Comparison of ENCODE assay signal across 9 cellular contexts in genomic region chr2:231104115-231104713, GRCh38. TPM values are rescaled to one million over a fixed set of nuclear protein-coding genes. Genes with fewer than 3 reads are reported as not detected.
DNase-seq lines count a peak whose midpoint lies in the region; ATAC-seq and TF ChIP-seq lines count a peak whose summit lies in the region.
"Had no signal": no experiment of that assay in that cellular context is flagged by ENCODE, and none has a peak within 500 bp of the region (broad histone marks: within the 10 kb centered on the region; RNA-seq: fewer than 3 reads in every experiment).

No MANE protein-coding gene starts in this region.

- DNase-seq in BJ (ENCODE audit: low read depth) (peak; percentile 31), RWPE1 (ENCODE audit: low spot score) (peak; percentile 15), head of caudate nucleus (peak in 40 of 42 donors; percentile 41 to 87 (median 68)), psoas muscle (peak; percentile 23 to 50)
- peak in 1 of 2 donors; percentile 48 for DNase-seq in activated naive CD4-positive, alpha-beta T cell treated with anti-CD3 and anti-CD28 coated beads, Interleukin-2, amount 50 U/mL, for 72 hours (ENCODE audit: low spot score in 2 of 2)

- H3K36me3 Mint-ChIP-seq in activated naive CD4-positive, alpha-beta T cell treated with anti-CD3 and anti-CD28 coated beads, Interleukin-2, amount 50 U/mL, for 72 hours: peaks cover 22 to 23% of the 10 kb centered on the region in 2 donors

- WGBS in psoas muscle, 3 donors: 18 to 31% (median 21%) methylated on average over 3 of the region's 3 CpGs

- H3K27me3 ChIP-seq in BJ (ENCODE audit: control insufficient read depth, insufficient read depth, low read length): no peaks in the 10 kb centered on the region
- no peaks in the 10 kb centered on the region for H3K27me3 ChIP-seq in psoas muscle (ENCODE audit: insufficient read depth in 3 of 3, low read length in 2 of 3)

- peaks cover 4% of the 10 kb centered on the region for H3K4me1 ChIP-seq in psoas muscle

- peak; percentile 84 for TF ChIP-seq CTCF in BJ (IDR thresholded peaks at IDR 0.05; ENCODE audit: insufficient read depth, low read depth, low read length)
- peak; percentile 85 for TF ChIP-seq CTCF in RWPE1 (conservative IDR thresholded peaks at IDR 0.05; ENCODE audit: low read depth)
- peak; percentile 77 for TF ChIP-seq CTCF in psoas muscle (IDR thresholded peaks at IDR 0.05)

- no peak overlapping the region for H3K4me3 ChIP-seq in BJ (ENCODE audit: low read depth, low read length)
- no peak overlapping the region for H3K4me3 ChIP-seq in psoas muscle

- intact Hi-C loops in head of caudate nucleus (cut with DNase I) (loop anchor here (10.0 kb wide), 1 partner anchor 91 kb away; the partner anchor contains the start of gene ARMC9), psoas muscle (cut with DNase I) (loop anchor here (2.0 to 10.0 kb wide), 4 partner anchors 89 to 348 kb away; partner anchors contain the start of gene ARMC9 (in 1 of the 2))

- CTCF ChIA-PET in BJ (lab: Yijun Ruan, JAX): interaction anchor here (0.6 to 4.6 kb wide), 33 partner anchors 8 to 352 kb away, joined by 3 to 104 read pairs (median 4); partner anchors contain the start of gene ARMC9
- CTCF ChIA-PET in RWPE1 (lab: Yijun Ruan, JAX): interaction anchor here (0.7 to 1.5 kb wide), 4 partner anchors 52 to 321 kb away, joined by 3 to 4 read pairs (median 3); no protein-coding TSS in a partner anchor

- H3K36me3 ChIP-seq in BJ (ENCODE audit: control insufficient read depth, insufficient read depth, low read length) (peaks cover 5% of the 10 kb centered on the region; the same call in 1 of the 2 replicates), psoas muscle (ENCODE audit: insufficient read depth in 1 of 2, low read depth in 1 of 2) (peaks cover 7 to 48% of the 10 kb centered on the region in 2 donors)

- ATAC-seq in GM18868 (IDR thresholded peaks at IDR 0.05; ENCODE audit: unreplicated experiment) (peak; percentile 72), HG03565 (IDR thresholded peaks at IDR 0.05; ENCODE audit: unreplicated experiment) (peak; percentile 81), psoas muscle (peak; percentile 73 to 82 (median 78)), HG02840 (IDR thresholded peaks at IDR 0.05; ENCODE audit: low FRiP score, unreplicated experiment) (no peak)
- peak; percentile 43 to 59 for ATAC-seq in activated naive CD4-positive, alpha-beta T cell treated with anti-CD3 and anti-CD28 coated beads, Interleukin-2, amount 50 U/mL, for 72 hours

- POLR2A ChIA-PET in BJ (lab: Charles Lee) (no interaction called here), RWPE1 (lab: Yijun Ruan, JAX; ENCODE audit: low non-redundant PET) (no interaction called here)

- H3K9me3 Mint-ChIP-seq in activated naive CD4-positive, alpha-beta T cell treated with anti-CD3 and anti-CD28 coated beads, Interleukin-2, amount 50 U/mL, for 72 hours: peaks cover 0 to 9% of the 10 kb centered on the region in 2 donors

- H3K27ac ChIP-seq in RWPE1 (no peak overlapping the region), psoas muscle (peak overlapping the region; percentile 2)

- no peak overlapping the region for H3K27ac Mint-ChIP-seq in activated naive CD4-positive, alpha-beta T cell treated with anti-CD3 and anti-CD28 coated beads, Interleukin-2, amount 50 U/mL, for 72 hours

- H3K9me3 ChIP-seq in psoas muscle: no peaks in the 10 kb centered on the region

RNA-seq across cellular contexts. Expression of gene HTR2B, which starts 20.6 kb away (rescaled TPM):
- polyA plus RNA-seq in BJ (2011; rRNA removed) (0.92 and 1.8 TPM in 2 replicates), psoas muscle (under 1 TPM in 2 of 3 donors, not detected in 1; 0.08 to 0.13 TPM)
- 0.36 and 0.66 TPM in 2 replicates for polyA minus RNA-seq in BJ (2011; rRNA and poly(A)+ RNA removed)
- total RNA-seq in activated naive CD4-positive, alpha-beta T cell treated with anti-CD3 and anti-CD28 coated beads, Interleukin-2, amount 50 U/mL, for 72 hours: not detected
- total RNA-seq in psoas muscle: under 1 TPM in 3 of 4 donors, not detected in 1; 0.17 to 0.54 (median 0.24) TPM
- total RNA-seq: T-helper 1 cell treated with Interleukin-12 subunit alpha and Interleukin-12 subunit beta and Interleukin-4 antibody, amounts not matched to agents 30 ng/mL and 1 ng/mL, for 36 hours had no signal

RNA-seq across cellular contexts. Expression of gene PSMD1, which starts 47.5 kb away (rescaled TPM):
- polyA plus RNA-seq in BJ (2011; rRNA removed) (153 and 206 TPM in 2 replicates), psoas muscle (100 to 1,000 TPM in 2 of 3 donors, 10 to 100 TPM in 1; 74.4 to 159 (median 122) TPM)
- polyA minus RNA-seq in BJ (2011; rRNA and poly(A)+ RNA removed): 113 and 156 TPM in 2 replicates
- total RNA-seq in activated naive CD4-positive, alpha-beta T cell treated with anti-CD3 and anti-CD28 coated beads, Interleukin-2, amount 50 U/mL, for 72 hours: 100 to 1,000 TPM in 1 of 2 donors, 10 to 100 TPM in 1; 99.7 to 105 TPM
- total RNA-seq in psoas muscle: 100 to 1,000 TPM; 125 to 170 (median 154) TPM
